1 cellular context compared by ENCODE assay signal in genomic region chr17:62101519-62101918, GRCh38.
TF ChIP-seq lines count a peak whose summit lies in the region.

No MANE protein-coding gene starts in this region.

TF ChIP-seq in HepG2, 621 proteins besides CTCF, POLR2A, EP300 and RAD21 (continued from another document and continues in another):
- TF ChIP-seq FOXO1 (CRISPR knock-in tag; IDR thresholded peaks at IDR 0.05) (no peak), ZFX (CRISPR knock-in tag; IDR thresholded peaks at IDR 0.05; ENCODE audit: low read depth) (no peak), PHF8 (CRISPR knock-in tag; IDR thresholded peaks at IDR 0.05) (no peak), PREB (CRISPR knock-in tag; IDR thresholded peaks at IDR 0.05) (no peak), NR2C2 (CRISPR knock-in tag; IDR thresholded peaks at IDR 0.05; ENCODE audit: borderline replicate concordance) (no peak; the same call in 1 of the 2 replicates), ZNF318 (CRISPR knock-in tag; IDR thresholded peaks at IDR 0.05) (no peak), STAT6 (CRISPR knock-in tag; IDR thresholded peaks at IDR 0.05; ENCODE audit: borderline replicate concordance) (no peak), HNF4G (IDR thresholded peaks at IDR 0.05; ENCODE audit: borderline replicate concordance, low read depth, low read length) (peak; percentile 76), HNF4G (CRISPR knock-in tag; IDR thresholded peaks at IDR 0.05; ENCODE audit: borderline replicate concordance, low read depth) (no peak), ZNF275 (CRISPR knock-in tag; IDR thresholded peaks at IDR 0.05; ENCODE audit: borderline replicate concordance) (no peak), ZNF678 (CRISPR knock-in tag; IDR thresholded peaks at IDR 0.05) (no peak), TBX3 (IDR thresholded peaks at IDR 0.05; ENCODE audit: borderline replicate concordance) (no peak), NBN (conservative IDR thresholded peaks at IDR 0.05) (no peak), NR2F2 (IDR thresholded peaks at IDR 0.05; ENCODE audit: borderline replicate concordance, low read depth) (peak; percentile 53; the same call in 1 of the 2 replicates), HMGXB3 (CRISPR knock-in tag; IDR thresholded peaks at IDR 0.05; ENCODE audit: borderline replicate concordance) (no peak), CBFB (CRISPR knock-in tag; IDR thresholded peaks at IDR 0.05) (no peak), ZNF124 (CRISPR knock-in tag; IDR thresholded peaks at IDR 0.05) (no peak), ASH2L (IDR thresholded peaks at IDR 0.05; ENCODE audit: insufficient read length, low read depth, low read length) (no peak), THRA (CRISPR knock-in tag; IDR thresholded peaks at IDR 0.05; ENCODE audit: borderline replicate concordance) (peak; percentile 34; the same call in 1 of the 2 replicates), RARA (CRISPR knock-in tag; IDR thresholded peaks at IDR 0.05) (peak; percentile 13; the same call in 1 of the 2 replicates), GZF1 (CRISPR knock-in tag; IDR thresholded peaks at IDR 0.05) (no peak), MTA3 (CRISPR knock-in tag; IDR thresholded peaks at IDR 0.05) (no peak), ZFP82 (CRISPR knock-in tag; IDR thresholded peaks at IDR 0.05; ENCODE audit: borderline replicate concordance) (no peak), REXO4 (CRISPR knock-in tag; IDR thresholded peaks at IDR 0.05; ENCODE audit: borderline replicate concordance) (no peak), ARID5B (CRISPR knock-in tag; IDR thresholded peaks at IDR 0.05) (peak; percentile 47; the same call in 1 of the 2 replicates), ZNF775 (CRISPR knock-in tag; IDR thresholded peaks at IDR 0.05; ENCODE audit: borderline replicate concordance) (no peak), ZNF432 (CRISPR knock-in tag; IDR thresholded peaks at IDR 0.05; ENCODE audit: borderline replicate concordance) (no peak), KLF6 (CRISPR knock-in tag; IDR thresholded peaks at IDR 0.05) (no peak), MBNL3 (CRISPR knock-in tag; conservative IDR thresholded peaks at IDR 0.05) (no peak), CEBPB (IDR thresholded peaks at IDR 0.05; ENCODE audit: borderline replicate concordance, low read depth, low read length) (no peak), ATF2 (CRISPR knock-in tag; IDR thresholded peaks at IDR 0.05) (no peak), SSRP1 (CRISPR knock-in tag; IDR thresholded peaks at IDR 0.05) (no peak)
